Comparison of ENCODE assay signal across 19 cellular contexts in genomic region chr2:84886791-84887190, GRCh38. TPM values are rescaled to one million over a fixed set of nuclear protein-coding genes. Genes with fewer than 3 reads are reported as not detected.
DNase-seq lines count a peak whose midpoint lies in the region; ATAC-seq and TF ChIP-seq lines count a peak whose summit lies in the region.
"Had no signal": no experiment of that assay in that cellular context is flagged by ENCODE, and none has a peak within 500 bp of the region (broad histone marks: within the 10 kb centered on the region; RNA-seq: fewer than 3 reads in every experiment).

No MANE protein-coding gene starts in this region.

- H3K4me3 ChIP-seq in CD4-positive, alpha-beta memory T cell (ENCODE audit: low read length in 2 of 2), result no peak overlapping the region
- no peak overlapping the region for H3K4me3 ChIP-seq in esophagus muscularis mucosa
- H3K4me3 ChIP-seq: left ventricle myocardium inferior, mucosa of descending colon, ovary had no signal

- H3K4me1 ChIP-seq in CD4-positive, alpha-beta memory T cell (ENCODE audit: insufficient read depth, low read length), result peaks cover 30% of the 10 kb centered on the region
- H3K4me1 ChIP-seq in esophagus muscularis mucosa, result peaks cover 0 to 15% (median 11%) of the 10 kb centered on the region in 4 donors

- TF ChIP-seq CTCF in osteocyte (IDR thresholded peaks at IDR 0.05) (no peak), esophagus muscularis mucosa (IDR thresholded peaks at IDR 0.05) (no peak)

- no peak for DNase-seq in CD4-positive, alpha-beta memory T cell
- DNase-seq in T-cell, result no peak
- DNase-seq in activated naive CD8-positive, alpha-beta T cell treated with anti-CD3 and anti-CD28 coated beads, Interleukin-2, amount 10 ng/mL, durations not matched to agents 7 days and 5 days, result no peak
- DNase-seq in osteocyte (ENCODE audit: extremely low spot score, unreplicated experiment), result peak; percentile 36
- DNase-seq in esophagus muscularis mucosa (ENCODE audit: extremely low spot score), result no peak
- DNase-seq in DMS53 treated with DMSO at 0.1 percent for 48 hours (lab: John Stamatoyannopoulos, UW; ENCODE audit: unreplicated experiment), result no peak
- DNase-seq: AML-193, DMS 273 treated with DMSO at 0.1 percent for 48 hours, GDM1, glutamatergic neuron, left ventricle myocardium inferior, mucosa of descending colon, NCI-H2029, NCI-H446, ovary, SK-N-SH had no signal

- no peaks in the 10 kb centered on the region for H3K9me3 Mint-ChIP-seq in CD4-positive, alpha-beta memory T cell
- H3K9me3 Mint-ChIP-seq in T-cell (no peaks in the 10 kb centered on the region), osteocyte (ENCODE audit: unreplicated experiment) (no peaks in the 10 kb centered on the region)
- no peaks in the 10 kb centered on the region for H3K9me3 Mint-ChIP-seq in activated naive CD8-positive, alpha-beta T cell treated with anti-CD3 and anti-CD28 coated beads, Interleukin-2, amount 10 ng/mL, durations not matched to agents 7 days and 5 days

- peak overlapping the region in 1 of 8 donors; percentile 4 for H3K4me3 Mint-ChIP-seq in CD4-positive, alpha-beta memory T cell
- H3K4me3 Mint-ChIP-seq in T-cell (no peak overlapping the region), osteocyte (ENCODE audit: unreplicated experiment) (no peak overlapping the region)
- no peak overlapping the region for H3K4me3 Mint-ChIP-seq in activated naive CD8-positive, alpha-beta T cell treated with anti-CD3 and anti-CD28 coated beads, Interleukin-2, amount 10 ng/mL, durations not matched to agents 7 days and 5 days

- CTCF ChIA-PET in CD4-positive, alpha-beta memory T cell (lab: Charles Lee; ENCODE audit: partially characterized antibody), result interaction anchor here (0.7 to 14.5 kb wide), 7 partner anchors 19 to 390 kb away, joined by 3 to 271 read pairs (median 3); partner anchors contain the start of genes DNAH6 and TMSB10
- CTCF ChIA-PET in T-cell (lab: Charles Lee), result interaction anchor here (0.6 to 4.5 kb wide), 5 partner anchors 9 to 361 kb away, joined by 3 to 31 read pairs (median 9); no protein-coding TSS in a partner anchor

- POLR2A ChIA-PET in CD4-positive, alpha-beta memory T cell (lab: Charles Lee; ENCODE audit: partially characterized antibody), result interaction anchor here (0.9 to 7.5 kb wide), 4 partner anchors 10 to 39 kb away, joined by 3 to 204 read pairs (median 43); partner anchors contain the start of gene TMSB10
- POLR2A ChIA-PET in T-cell (lab: Charles Lee), result interaction anchor here in 1 of 2 donors (1.3 kb wide), 1 partner anchor 20 kb away, joined by 3 read pairs; no protein-coding TSS in a partner anchor
- POLR2A ChIA-PET in activated naive CD8-positive, alpha-beta T cell treated with anti-CD3 and anti-CD28 coated beads, Interleukin-2, amount 10 ng/mL, durations not matched to agents 7 days and 5 days (lab: Charles Lee), result interaction anchor here (2.9 to 16.3 kb wide), 2 partner anchors 16 to 39 kb away, joined by 19 to 404 read pairs; partner anchors contain the start of gene TMSB10

- H3K27ac ChIP-seq in CD4-positive, alpha-beta memory T cell (ENCODE audit: low read depth, low read length), result no peak overlapping the region
- no peak overlapping the region for H3K27ac ChIP-seq in esophagus muscularis mucosa (replicated peaks in 1 of 4)
- H3K27ac ChIP-seq: KMS-11, left ventricle myocardium inferior, ovary had no signal

- WGBS in esophagus muscularis mucosa, result 93% methylated on average over 6 of the region's 6 CpGs

- no peak for TF ChIP-seq EP300 in esophagus muscularis mucosa (IDR thresholded peaks at IDR 0.05)

- intact Hi-C loops in CD4-positive, alpha-beta memory T cell (cut with micrococcal nuclease), result no loop called here
- intact Hi-C loops in esophagus muscularis mucosa (cut with DNase I), result no loop called here

- H3K27me3 Mint-ChIP-seq in CD4-positive, alpha-beta memory T cell, result no peaks in the 10 kb centered on the region
- H3K27me3 Mint-ChIP-seq in T-cell (no peaks in the 10 kb centered on the region), osteocyte (ENCODE audit: unreplicated experiment) (no peaks in the 10 kb centered on the region)
- H3K27me3 Mint-ChIP-seq in activated naive CD8-positive, alpha-beta T cell treated with anti-CD3 and anti-CD28 coated beads, Interleukin-2, amount 10 ng/mL, durations not matched to agents 7 days and 5 days, result no peaks in the 10 kb centered on the region

- H3K27ac Mint-ChIP-seq in CD4-positive, alpha-beta memory T cell, result peak overlapping the region in 6 of 7 donors; percentile 53 to 97 (median 89)
- peak overlapping the region; percentile 90 to 99 for H3K27ac Mint-ChIP-seq in T-cell
- peak overlapping the region; percentile 99 for H3K27ac Mint-ChIP-seq in activated naive CD8-positive, alpha-beta T cell treated with anti-CD3 and anti-CD28 coated beads, Interleukin-2, amount 10 ng/mL, durations not matched to agents 7 days and 5 days
- H3K27ac Mint-ChIP-seq in osteocyte (ENCODE audit: unreplicated experiment), result peak overlapping the region; percentile 14

- no peaks in the 10 kb centered on the region for H3K27me3 ChIP-seq in CD4-positive, alpha-beta memory T cell (ENCODE audit: insufficient read depth, low read length)
- H3K27me3 ChIP-seq in esophagus muscularis mucosa, result peaks cover 0 to 22% (median 0%) of the 10 kb centered on the region in 4 donors
- H3K27me3 ChIP-seq: ovary had no signal

- H3K9me3 ChIP-seq in CD4-positive, alpha-beta memory T cell (ENCODE audit: control insufficient read depth in 1 of 2, low read length in 2 of 2), result no peaks in the 10 kb centered on the region
- no peaks in the 10 kb centered on the region for H3K9me3 ChIP-seq in esophagus muscularis mucosa
- H3K9me3 ChIP-seq: left ventricle myocardium inferior, mucosa of descending colon, ovary, SK-N-SH had no signal

- no peak for ATAC-seq in T-cell (replicated peaks in 1 of 4)
- no peak for ATAC-seq in activated naive CD8-positive, alpha-beta T cell treated with anti-CD3 and anti-CD28 coated beads, Interleukin-2, amount 10 ng/mL, durations not matched to agents 7 days and 5 days (ENCODE audit: low read depth)
- no peak for ATAC-seq in GM21528 (IDR thresholded peaks at IDR 0.05; ENCODE audit: low FRiP score, unreplicated experiment)
- ATAC-seq: mucosa of descending colon, sciatic nerve had no signal

- no peak for TF ChIP-seq POLR2A in esophagus muscularis mucosa (IDR thresholded peaks at IDR 0.05; ENCODE audit: low read depth)

- peaks cover 28 to 61% (median 47%) of the 10 kb centered on the region in 4 donors for H3K4me1 Mint-ChIP-seq in CD4-positive, alpha-beta memory T cell
- H3K4me1 Mint-ChIP-seq in T-cell (peaks cover 58 to 71% (median 60%) of the 10 kb centered on the region in 3 donors), osteocyte (ENCODE audit: unreplicated experiment) (peaks cover 30% of the 10 kb centered on the region)
- peaks cover 68% of the 10 kb centered on the region for H3K4me1 Mint-ChIP-seq in activated naive CD8-positive, alpha-beta T cell treated with anti-CD3 and anti-CD28 coated beads, Interleukin-2, amount 10 ng/mL, durations not matched to agents 7 days and 5 days

- no peaks in the 10 kb centered on the region for H3K36me3 ChIP-seq in CD4-positive, alpha-beta memory T cell (ENCODE audit: insufficient read depth, low read length)
- no peaks in the 10 kb centered on the region for H3K36me3 ChIP-seq in esophagus muscularis mucosa
- H3K36me3 ChIP-seq: left ventricle myocardium inferior, ovary had no signal

- peaks cover 0 to 4% of the 10 kb centered on the region in 2 donors for H3K36me3 Mint-ChIP-seq in CD4-positive, alpha-beta memory T cell
- H3K36me3 Mint-ChIP-seq in T-cell (no peaks in the 10 kb centered on the region), osteocyte (ENCODE audit: unreplicated experiment) (no peaks in the 10 kb centered on the region)
- H3K36me3 Mint-ChIP-seq in activated naive CD8-positive, alpha-beta T cell treated with anti-CD3 and anti-CD28 coated beads, Interleukin-2, amount 10 ng/mL, durations not matched to agents 7 days and 5 days, result no peaks in the 10 kb centered on the region

RNA-seq across cellular contexts. Expression of gene TRABD2A, which starts 5.9 kb away (rescaled TPM):
- total RNA-seq in CD4-positive, alpha-beta memory T cell, result 10 to 100 TPM; 83.3 to 90.7 TPM
- polyA plus RNA-seq in CD4-positive, alpha-beta memory T cell, result 10 to 100 TPM; 67.1 to 81.2 TPM
- total RNA-seq in T-cell (100 to 1,000 TPM in 3 of 5 donors, 10 to 100 TPM in 2; 77.3 to 219 (median 106) TPM), osteocyte (0.21 and 0.99 TPM in 2 replicates), esophagus muscularis mucosa (1 to 10 TPM; 1.2 to 3.0 (median 2.1) TPM)
- 10 to 100 TPM; 81.1 to 85.5 TPM for total RNA-seq in activated naive CD8-positive, alpha-beta T cell treated with anti-CD3 and anti-CD28 coated beads, Interleukin-2, amount 10 ng/mL, durations not matched to agents 7 days and 5 days

RNA-seq across cellular contexts. Expression of gene TMSB10, which starts 18.7 kb away (rescaled TPM):
- 1,000 to 10,000 TPM; 1,218 to 1,245 TPM for total RNA-seq in CD4-positive, alpha-beta memory T cell
- polyA plus RNA-seq in CD4-positive, alpha-beta memory T cell, result 1,000 to 10,000 TPM; 5,559 to 6,561 TPM
- 1,000 to 10,000 TPM; 1,423 to 1,890 (median 1,689) TPM for total RNA-seq in T-cell
- total RNA-seq in activated naive CD8-positive, alpha-beta T cell treated with anti-CD3 and anti-CD28 coated beads, Interleukin-2, amount 10 ng/mL, durations not matched to agents 7 days and 5 days, result 1,000 to 10,000 TPM; 4,217 to 4,653 TPM
- 2,436 and 2,534 TPM in 2 replicates for total RNA-seq in osteocyte
- total RNA-seq in esophagus muscularis mucosa, result 1,000 to 10,000 TPM; 1,300 to 2,755 (median 1,711) TPM

Comparison
In these comparisons a context has a peak if more than half of its experiments do, and no peak if none do; other contexts are left out.
1. H3K27ac Mint-ChIP-seq: peak in every context shown above with its lines; median percentile 99 in activated naive CD8-positive, alpha-beta T cell treated with anti-CD3 and anti-CD28 coated beads, Interleukin-2, amount 10 ng/mL, durations not matched to agents 7 days and 5 days; 94 in T-cell; 89 in CD4-positive, alpha-beta memory T cell; 14 in osteocyte.
2. RNA of gene TRABD2A, which starts 5.9 kb away (total RNA-seq): 77.3 to 219 TPM in T-cell, 83.3 to 90.7 TPM in CD4-positive, alpha-beta memory T cell and 81.1 to 85.5 TPM in activated naive CD8-positive, alpha-beta T cell treated with anti-CD3 and anti-CD28 coated beads, Interleukin-2, amount 10 ng/mL, durations not matched to agents 7 days and 5 days; 1.2 to 3.0 TPM in esophagus muscularis mucosa and 0.21 to 0.99 TPM in osteocyte; every median in the first group is over 10 times any median in the second.